Comparison of ENCODE assay signal across 18 cellular contexts in the genomic region with DNA sequence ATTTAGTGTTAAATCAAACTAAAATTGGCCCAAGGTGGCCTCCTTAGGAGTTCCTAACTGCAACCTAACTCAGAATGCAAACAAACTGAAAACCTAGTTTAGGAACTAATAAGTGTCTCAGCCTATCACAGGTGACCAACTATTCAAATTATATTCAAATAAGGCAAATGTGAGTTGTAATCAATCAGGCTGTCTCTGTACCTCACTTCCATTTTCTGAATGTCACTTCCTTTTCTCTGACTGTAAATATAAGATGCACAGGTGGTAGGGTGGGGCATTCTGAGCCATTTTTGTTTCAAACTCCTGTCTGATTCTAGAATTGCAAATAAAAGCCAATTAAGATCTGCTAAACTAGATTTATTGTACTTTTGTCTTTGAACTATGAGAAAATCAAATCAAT.
DNase-seq lines count a peak whose midpoint lies in the region; ATAC-seq and TF ChIP-seq lines count a peak whose summit lies in the region.
"Had no signal": no experiment of that assay in that cellular context is flagged by ENCODE, and none has a peak within 500 bp of the region (broad histone marks: within the 10 kb centered on the region; RNA-seq: fewer than 3 reads in every experiment).

No MANE protein-coding gene starts in this region.

- H3K4me2 ChIP-seq in MM.1S (ENCODE audit: low read depth, low read length) = 0 out of 2 replicates have a peak overlapping the region, but pooled peaks have one; percentile 9
- H3K4me2 ChIP-seq: KMS-11 had no signal

- DNase-seq in MM.1S = no peak
- DNase-seq in naive B cell = no peak
- no peak for DNase-seq in head of caudate nucleus
- DNase-seq: ACHN; CD4-positive, alpha-beta memory T cell; DMS153; DMS79 treated with DMSO at 0.1 percent for 48 hours; EL; HCEC 1CT; HFFc6 had no signal

- no peaks in the 10 kb centered on the region for H3K9me2 ChIP-seq in MM.1S (replicated peaks; ENCODE audit: insufficient read depth, low read length)

- H3K27ac Mint-ChIP-seq in naive B cell = no peak overlapping the region
- H3K27ac Mint-ChIP-seq: B cell; CD4-positive, alpha-beta memory T cell; HFFc6; IgD-negative memory B cell had no signal

- H3K4me3 Mint-ChIP-seq in naive B cell = no peak overlapping the region
- H3K4me3 Mint-ChIP-seq: B cell; CD4-positive, alpha-beta memory T cell; HFFc6; IgD-negative memory B cell had no signal

- peaks cover 12% of the 10 kb centered on the region; the same call in 1 of the 2 replicates for H3K4me1 ChIP-seq in MM.1S (ENCODE audit: low read length)

- H3K36me3 ChIP-seq in MM.1S (replicated peaks; ENCODE audit: insufficient read depth, low read length) = no peaks in the 10 kb centered on the region

- H3F3A ChIP-seq in MM.1S (ENCODE audit: insufficient read depth, low read length) = no peaks in the 10 kb centered on the region

- no peak overlapping the region for H3K9ac ChIP-seq in MM.1S (ENCODE audit: low read length)
- H3K9ac ChIP-seq: KMS-11 had no signal

- no peak for TF ChIP-seq CTCF in MM.1S (IDR thresholded peaks at IDR 0.05; ENCODE audit: low read length)

- H2AFZ ChIP-seq in MM.1S (ENCODE audit: low read length) = 0 out of 2 replicates have a peak overlapping the region, but pooled peaks have one; percentile 9

- H3K27ac ChIP-seq in MM.1S (ENCODE audit: low read length) = no peak overlapping the region
- H3K27ac ChIP-seq: C4-2B, KMS-11 had no signal

- no peaks in the 10 kb centered on the region for H3K36me3 Mint-ChIP-seq in naive B cell
- H3K36me3 Mint-ChIP-seq: CD4-positive, alpha-beta memory T cell; IgD-negative memory B cell had no signal

- H3K27me3 ChIP-seq in MM.1S (replicated peaks; ENCODE audit: insufficient read depth, low read length) = no peaks in the 10 kb centered on the region

- peaks cover 3 to 29% (median 14%) of the 10 kb centered on the region in 7 donors for H3K9me3 Mint-ChIP-seq in naive B cell
- H3K9me3 Mint-ChIP-seq: HFFc6 had no signal

- H3K4me1 Mint-ChIP-seq in naive B cell = peaks cover 0 to 4% (median 0%) of the 10 kb centered on the region in 3 donors

- peaks cover 0 to 12% (median 5%) of the 10 kb centered on the region in 3 donors for H3K27me3 Mint-ChIP-seq in naive B cell
- H3K27me3 Mint-ChIP-seq: B cell had no signal

- intact Hi-C loops in head of caudate nucleus (cut with DNase I) = no loop called here

- H3K4me3 ChIP-seq in MM.1S (ENCODE audit: low read length) = no peak overlapping the region

- no peaks in the 10 kb centered on the region for H4K20me1 ChIP-seq in MM.1S (ENCODE audit: insufficient read depth, low read length)

- ATAC-seq in GM18502 (IDR thresholded peaks at IDR 0.05; ENCODE audit: poor library complexity, unreplicated experiment) = peak; percentile 56
- peak; percentile 53 for ATAC-seq in GM21717 (IDR thresholded peaks at IDR 0.05; ENCODE audit: unreplicated experiment)
- ATAC-seq in naive B cell (ENCODE audit: low read depth in 2 of 2) = peak; percentile 70 to 72
- ATAC-seq in GM21367 (IDR thresholded peaks at IDR 0.05; ENCODE audit: unreplicated experiment) = no peak
- ATAC-seq in HG02678 (IDR thresholded peaks at IDR 0.05; ENCODE audit: unreplicated experiment) = no peak

- no peaks in the 10 kb centered on the region for H3K79me2 ChIP-seq in MM.1S (ENCODE audit: low read length)

- H3K9me3 ChIP-seq in MM.1S (replicated peaks; ENCODE audit: insufficient read depth, low read length) = no peaks in the 10 kb centered on the region

Comparison
In these comparisons a context has a peak if more than half of its experiments do, and no peak if none do; other contexts are left out.
1. ATAC-seq: peak in GM18502 (single experiment), GM21717 (single experiment) and naive B cell (2 of 2); none in GM21367 (single experiment) and HG02678 (single experiment).